In genomic region chr18:10123006-10123950, GRCh38 we compare ENCODE assay signal across 13 cellular contexts.
DNase-seq lines count a peak whose midpoint lies in the region; ATAC-seq and TF ChIP-seq lines count a peak whose summit lies in the region.
"Had no signal": no experiment of that assay in that cellular context is flagged by ENCODE, and none has a peak within 500 bp of the region (broad histone marks: within the 10 kb centered on the region; RNA-seq: fewer than 3 reads in every experiment).

No MANE protein-coding gene starts in this region.

- ATAC-seq in heart right ventricle (peak in 7 of 8 donors; percentile 24 to 85 (median 41)), left ventricle myocardium superior (no peak), HG03045 (IDR thresholded peaks at IDR 0.05; ENCODE audit: unreplicated experiment) (no peak)
- no peak for ATAC-seq in stimulated activated naive B cell treated with anti-CD40 and anti-IgM and Interleukin-4, amounts not matched to agents 10 μg/mL and 1 μg/mL and 100 μg/mL, for 72 hours (replicated peaks)

- H3K4me2 ChIP-seq in mesenchymal stem cell (ENCODE audit: low read length, poor library complexity, severe bottlenecking) = no peak overlapping the region

- peak overlapping the region in 1 of 2 experiments; percentile 5 for H3K4ac ChIP-seq in mesenchymal stem cell (ENCODE audit: low read depth in 1 of 2, low read length in 2 of 2)

- H2BK15ac ChIP-seq in mesenchymal stem cell (ENCODE audit: low read depth, poor library complexity, severe bottlenecking) = peak overlapping the region; percentile 31

- WGBS in heart right ventricle, 2 donors = 82 to 85% methylated on average over 19 of the region's 19 CpGs
- WGBS in mesenchymal stem cell = 94% methylated on average over 19 of the region's 19 CpGs
- WGBS in stomach, 5 donors = 82 to 92% (median 87%) methylated on average over 19 of the region's 19 CpGs

- no peak overlapping the region for H3K4me3 ChIP-seq in heart right ventricle
- H3K4me3 ChIP-seq in mesenchymal stem cell (ENCODE audit: insufficient read depth in 1 of 2, low read depth in 1 of 2, low read length in 2 of 2) = no peak overlapping the region
- H3K4me3 ChIP-seq in stomach = no peak overlapping the region

- H3K18ac ChIP-seq in mesenchymal stem cell (ENCODE audit: low read depth in 1 of 2, low read length in 2 of 2) = peak overlapping the region in 1 of 2 experiments; percentile 31

- peaks cover 25% of the 10 kb centered on the region for H3K4me1 Mint-ChIP-seq in activated T-helper 1 cell treated with anti-CD3 and anti-CD28 coated beads, Interleukin-12 subunit alpha, Interleukin-12 subunit beta, Interleukin-2, Interleukin-4 antibody, amounts not matched to agents 30 ng/mL and 10 ng/mL and 1 ng/mL, durations not matched to agents 14 hours and 24 hours and 36 hours (ENCODE audit: low read depth)
- H3K4me1 Mint-ChIP-seq in stimulated activated naive B cell treated with anti-CD40 and anti-IgM and Interleukin-4, amounts not matched to agents 10 μg/mL and 1 μg/mL and 100 μg/mL, for 72 hours = peaks cover 0 to 10% of the 10 kb centered on the region in 2 donors
- H3K4me1 Mint-ChIP-seq: central memory CD8-positive, alpha-beta T cell had no signal

- no peak for DNase-seq in heart right ventricle
- DNase-seq in left ventricle myocardium superior = no peak
- DNase-seq in activated T-helper 1 cell treated with anti-CD3 and anti-CD28 coated beads, Interleukin-12 subunit alpha, Interleukin-12 subunit beta, Interleukin-2, Interleukin-4 antibody, amounts not matched to agents 30 ng/mL and 10 ng/mL and 1 ng/mL, durations not matched to agents 14 hours and 24 hours and 36 hours (ENCODE audit: low spot score) = no peak
- no peak for DNase-seq in mesenchymal stem cell
- no peak for DNase-seq in hypothalamus (lab: John Stamatoyannopoulos, UW)
- DNase-seq in stimulated activated naive B cell treated with anti-CD40 and anti-IgM and Interleukin-4, amounts not matched to agents 10 μg/mL and 1 μg/mL and 100 μg/mL, for 72 hours = no peak
- no peak for DNase-seq in stomach
- DNase-seq: activated naive CD4-positive, alpha-beta T cell treated with anti-CD3 and anti-CD28 coated beads for 36 hours; HCEC 1CT; SHP77 treated with DMSO at 0.1 percent for 48 hours; substantia nigra had no signal

- no peak overlapping the region for H2BK5ac ChIP-seq in mesenchymal stem cell (ENCODE audit: low read depth, low read length, poor library complexity, severe bottlenecking)

- H3K27me3 ChIP-seq in heart right ventricle (no peaks in the 10 kb centered on the region), mesenchymal stem cell (ENCODE audit: control insufficient read depth in 1 of 2, insufficient read depth in 1 of 2, low read length in 2 of 2) (peaks cover 0 to 4% of the 10 kb centered on the region in 2 experiments), stomach (no peaks in the 10 kb centered on the region)

- no peak for TF ChIP-seq EP300 in stomach (IDR thresholded peaks at IDR 0.05)

- H3K27ac Mint-ChIP-seq in activated T-helper 1 cell treated with anti-CD3 and anti-CD28 coated beads, Interleukin-12 subunit alpha, Interleukin-12 subunit beta, Interleukin-2, Interleukin-4 antibody, amounts not matched to agents 30 ng/mL and 10 ng/mL and 1 ng/mL, durations not matched to agents 14 hours and 24 hours and 36 hours = peak overlapping the region; percentile 72
- no peak overlapping the region for H3K27ac Mint-ChIP-seq in stimulated activated naive B cell treated with anti-CD40 and anti-IgM and Interleukin-4, amounts not matched to agents 10 μg/mL and 1 μg/mL and 100 μg/mL, for 72 hours
- H3K27ac Mint-ChIP-seq: activated naive CD4-positive, alpha-beta T cell treated with anti-CD3 and anti-CD28 coated beads for 36 hours had no signal

- TF ChIP-seq POLR2A in stomach (IDR thresholded peaks at IDR 0.05) = no peak

- no peak overlapping the region for H3K9ac ChIP-seq in mesenchymal stem cell (ENCODE audit: low read length)

- H3K27me3 Mint-ChIP-seq in activated T-helper 1 cell treated with anti-CD3 and anti-CD28 coated beads, Interleukin-12 subunit alpha, Interleukin-12 subunit beta, Interleukin-2, Interleukin-4 antibody, amounts not matched to agents 30 ng/mL and 10 ng/mL and 1 ng/mL, durations not matched to agents 14 hours and 24 hours and 36 hours (ENCODE audit: insufficient read depth) = peaks cover 10% of the 10 kb centered on the region
- no peaks in the 10 kb centered on the region for H3K27me3 Mint-ChIP-seq in stimulated activated naive B cell treated with anti-CD40 and anti-IgM and Interleukin-4, amounts not matched to agents 10 μg/mL and 1 μg/mL and 100 μg/mL, for 72 hours

- H3K36me3 ChIP-seq in heart right ventricle (no peaks in the 10 kb centered on the region), mesenchymal stem cell (ENCODE audit: control insufficient read depth in 1 of 2, insufficient read depth in 2 of 2, low read depth in 1 of 2, low read length in 2 of 2) (no peaks in the 10 kb centered on the region), stomach (no peaks in the 10 kb centered on the region)

- no peak overlapping the region for H3K14ac ChIP-seq in mesenchymal stem cell (ENCODE audit: low read length in 2 of 2)

- peak overlapping the region; percentile 57 for H4K8ac ChIP-seq in mesenchymal stem cell (ENCODE audit: low read length)

- H2BK120ac ChIP-seq in mesenchymal stem cell (ENCODE audit: low read depth, low read length) = no peak overlapping the region

- no peaks in the 10 kb centered on the region for H3K36me3 Mint-ChIP-seq in activated T-helper 1 cell treated with anti-CD3 and anti-CD28 coated beads, Interleukin-12 subunit alpha, Interleukin-12 subunit beta, Interleukin-2, Interleukin-4 antibody, amounts not matched to agents 30 ng/mL and 10 ng/mL and 1 ng/mL, durations not matched to agents 14 hours and 24 hours and 36 hours (ENCODE audit: low read depth)
- H3K36me3 Mint-ChIP-seq in stimulated activated naive B cell treated with anti-CD40 and anti-IgM and Interleukin-4, amounts not matched to agents 10 μg/mL and 1 μg/mL and 100 μg/mL, for 72 hours = no peaks in the 10 kb centered on the region

- no peak overlapping the region for H2AFZ ChIP-seq in mesenchymal stem cell (ENCODE audit: low read depth, low read length)

- H3K4me3 Mint-ChIP-seq in activated T-helper 1 cell treated with anti-CD3 and anti-CD28 coated beads, Interleukin-12 subunit alpha, Interleukin-12 subunit beta, Interleukin-2, Interleukin-4 antibody, amounts not matched to agents 30 ng/mL and 10 ng/mL and 1 ng/mL, durations not matched to agents 14 hours and 24 hours and 36 hours = peak overlapping the region; percentile 52
- no peak overlapping the region for H3K4me3 Mint-ChIP-seq in stimulated activated naive B cell treated with anti-CD40 and anti-IgM and Interleukin-4, amounts not matched to agents 10 μg/mL and 1 μg/mL and 100 μg/mL, for 72 hours
- H3K4me3 Mint-ChIP-seq: activated naive CD4-positive, alpha-beta T cell treated with anti-CD3 and anti-CD28 coated beads for 36 hours; central memory CD8-positive, alpha-beta T cell had no signal

- H3K4me1 ChIP-seq in heart right ventricle = peaks cover 3 to 23% (median 17%) of the 10 kb centered on the region in 9 donors
- peaks cover 1% of the 10 kb centered on the region for H3K4me1 ChIP-seq in mesenchymal stem cell (ENCODE audit: control insufficient read depth, insufficient read depth, low read depth, low read length)
- peaks cover 9 to 15% (median 12%) of the 10 kb centered on the region in 4 donors for H3K4me1 ChIP-seq in stomach

- TF ChIP-seq CTCF in heart right ventricle (IDR thresholded peaks at IDR 0.05) = no peak
- TF ChIP-seq CTCF in stomach (IDR thresholded peaks at IDR 0.05) = no peak

- no peak overlapping the region for H3K23ac ChIP-seq in mesenchymal stem cell (ENCODE audit: low read length in 2 of 2)

- intact Hi-C loops in heart right ventricle (cut with DNase I) (no loop called here), left ventricle myocardium superior (cut with micrococcal nuclease) (no loop called here), stomach (cut with DNase I; ENCODE audit: low total_unique reads) (no loop called here)
- intact Hi-C loops in activated T-helper 1 cell treated with anti-CD3 and anti-CD28 coated beads, Interleukin-12 subunit alpha, Interleukin-12 subunit beta, Interleukin-2, Interleukin-4 antibody, amounts not matched to agents 30 ng/mL and 10 ng/mL and 1 ng/mL, durations not matched to agents 14 hours and 24 hours and 36 hours (cut with micrococcal nuclease) = loop anchor here (1.0 to 10.0 kb wide), 3 partner anchors 90 to 402 kb away; partner anchors contain the start of gene NAPG

- H3K9me3 Mint-ChIP-seq in activated T-helper 1 cell treated with anti-CD3 and anti-CD28 coated beads, Interleukin-12 subunit alpha, Interleukin-12 subunit beta, Interleukin-2, Interleukin-4 antibody, amounts not matched to agents 30 ng/mL and 10 ng/mL and 1 ng/mL, durations not matched to agents 14 hours and 24 hours and 36 hours = peaks cover 4% of the 10 kb centered on the region
- peaks cover 2 to 4% of the 10 kb centered on the region in 2 donors for H3K9me3 Mint-ChIP-seq in stimulated activated naive B cell treated with anti-CD40 and anti-IgM and Interleukin-4, amounts not matched to agents 10 μg/mL and 1 μg/mL and 100 μg/mL, for 72 hours
- H3K9me3 Mint-ChIP-seq: central memory CD8-positive, alpha-beta T cell had no signal

- peak overlapping the region; percentile 47 for H4K91ac ChIP-seq in mesenchymal stem cell (ENCODE audit: low read length)

- peak overlapping the region in 8 of 10 donors; percentile 41 to 81 (median 68) for H3K27ac ChIP-seq in heart right ventricle
- H3K27ac ChIP-seq in mesenchymal stem cell (ENCODE audit: low read length, poor library complexity, severe bottlenecking) = no peak overlapping the region
- H3K27ac ChIP-seq in stomach = no peak overlapping the region

- H3K9me3 ChIP-seq in heart right ventricle = peaks cover 0 to 14% (median 0%) of the 10 kb centered on the region in 11 donors
- no peaks in the 10 kb centered on the region for H3K9me3 ChIP-seq in mesenchymal stem cell (ENCODE audit: control insufficient read depth, low read length)
- peaks cover 0 to 5% (median 2%) of the 10 kb centered on the region in 4 donors for H3K9me3 ChIP-seq in stomach

- H3K79me1 ChIP-seq in mesenchymal stem cell (replicated peaks; ENCODE audit: low read length, poor library complexity, severe bottlenecking) = no peaks in the 10 kb centered on the region

- H2AK5ac ChIP-seq in mesenchymal stem cell (ENCODE audit: low read length, severe bottlenecking) = no peak overlapping the region

- H2BK12ac ChIP-seq in mesenchymal stem cell (ENCODE audit: low read length in 2 of 2) = peak overlapping the region; percentile 34 to 89

Comparison
In these comparisons a context has a peak if more than half of its experiments do, and no peak if none do; other contexts are left out.
1. ATAC-seq: peak in heart right ventricle (7 of 8); none in left ventricle myocardium superior (single experiment), HG03045 (single experiment) and stimulated activated naive B cell treated with anti-CD40 and anti-IgM and Interleukin-4, amounts not matched to agents 10 μg/mL and 1 μg/mL and 100 μg/mL, for 72 hours (0 of 2).
2. H3K27ac ChIP-seq: peak in heart right ventricle (8 of 10); none in mesenchymal stem cell (single experiment) and stomach (0 of 5).